Comparison of ENCODE assay signal across 8 cellular contexts in the genomic region with DNA sequence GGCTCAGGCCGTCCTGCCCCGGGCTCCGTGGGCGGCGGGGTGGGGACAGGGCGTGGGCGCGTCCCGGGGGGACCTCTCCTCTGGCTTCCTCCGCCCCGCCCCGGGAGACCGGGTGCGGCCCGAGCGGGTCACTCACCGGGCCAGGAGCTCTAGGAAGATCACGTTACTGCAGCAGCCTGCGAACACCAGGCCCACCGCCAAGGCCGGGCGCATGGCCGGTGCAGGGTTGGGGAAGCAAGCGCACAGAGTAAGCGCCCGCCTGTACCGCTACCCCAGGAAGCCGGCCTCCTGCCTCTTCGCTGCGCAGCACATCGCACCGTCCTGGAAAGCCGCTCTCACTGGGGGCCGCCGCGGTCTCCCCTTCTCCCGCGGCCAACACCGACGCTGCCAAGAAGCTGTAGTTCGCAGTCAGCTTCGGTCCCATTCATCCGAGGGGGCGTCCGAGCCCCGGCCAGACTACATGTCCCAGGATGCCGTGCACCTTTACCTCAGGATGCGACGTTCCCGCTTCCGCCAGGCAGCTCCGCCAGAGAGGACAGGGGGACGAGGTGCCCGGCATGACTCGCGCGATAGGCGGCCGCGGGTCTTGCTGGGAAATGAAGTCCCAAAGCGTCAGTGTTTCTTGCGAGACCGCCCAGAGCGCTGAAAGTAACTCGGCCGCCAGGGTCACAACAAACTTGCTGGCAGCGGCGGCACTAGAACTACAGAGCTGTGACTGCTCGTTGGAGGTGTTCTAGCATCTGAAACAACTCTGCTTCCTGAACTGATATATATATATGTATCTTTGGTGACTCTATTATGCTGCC. TPM values are rescaled to one million over a fixed set of nuclear protein-coding genes. Genes with fewer than 3 reads are reported as not detected.
A peak's percentile ranks its signal among the peaks of the same experiment; 100 is the strongest.
DNase-seq lines count a peak whose midpoint lies in the region; ATAC-seq, FAIRE-seq and TF ChIP-seq lines count a peak whose summit lies in the region.

Gene SLC35B4, minus strand, starts transcription at position 392 of the 806 bp plus-strand sequence. Its CDS starts 179 bp downstream, at position 213.

- no peaks in the 10 kb centered on the region for H3K27me3 ChIP-seq in OCI-LY3 (ENCODE audit: low read depth, low read length)
- peaks cover 3% of the 10 kb centered on the region in 2 experiments for H3K27me3 ChIP-seq in endothelial cell of umbilical vein (ENCODE audit: control insufficient read depth in 2 of 2, insufficient read depth in 2 of 2, low read length in 2 of 2)

- H3K9ac ChIP-seq in OCI-LY3 (ENCODE audit: low read length) (peak within 1 kb of the TSS; percentile 89), endothelial cell of umbilical vein (replicated peaks; ENCODE audit: extremely low read depth, insufficient read depth, low read length) (peak within 1 kb of the TSS; percentile 62)

- dilution Hi-C loops in endothelial cell of umbilical vein (cut with MboI; ENCODE audit: extremely low pct_ligation_motif_present, low sequenced_read_pairs) = no loop called here

- ATAC-seq in GM21515 (IDR thresholded peaks at IDR 0.05; ENCODE audit: unreplicated experiment) = peak; percentile 99

- POLR2A ChIA-PET in endothelial cell of umbilical vein (lab: Charles Lee) = interaction anchor here (0.5 to 0.7 kb wide), 2 partner anchors 339 to 472 kb away, joined by 3 to 4 read pairs; no protein-coding TSS in a partner anchor

- TF ChIP-seq CTCF in OCI-LY3 (IDR thresholded peaks at IDR 0.05; ENCODE audit: low read depth, low read length) (no peak), endothelial cell of umbilical vein (IDR thresholded peaks at IDR 0.05; ENCODE audit: extremely low read depth in 1 of 2, insufficient read depth in 1 of 2, low read depth in 1 of 2, low read length in 2 of 2) (peak in 1 of 2 donors; percentile 42)

- no peaks in the 10 kb centered on the region for H4K20me1 ChIP-seq in OCI-LY3 (ENCODE audit: insufficient read depth, low read length)
- no peaks in the 10 kb centered on the region for H4K20me1 ChIP-seq in endothelial cell of umbilical vein (replicated peaks; ENCODE audit: control insufficient read depth, extremely low read depth, insufficient read depth, low read length)

- H3K9me3 ChIP-seq in OCI-LY3 (ENCODE audit: insufficient read depth, low read length) (no peaks in the 10 kb centered on the region), endothelial cell of umbilical vein (replicated peaks; ENCODE audit: control insufficient read depth, insufficient read depth, low read length) (no peaks in the 10 kb centered on the region)

- no peaks in the 10 kb centered on the region for H3K9me1 ChIP-seq in endothelial cell of umbilical vein (replicated peaks; ENCODE audit: control insufficient read depth, extremely low read depth, insufficient read depth, low read length)

- DNase-seq in DMS 273 treated with DMSO at 0.1 percent for 48 hours (lab: John Stamatoyannopoulos, UW) = peak; percentile 99
- peak; percentile 96 for DNase-seq in HuH-7 (ENCODE audit: low spot score)
- DNase-seq in activated CD8-positive, alpha-beta memory T cell treated with anti-CD3 and anti-CD28 coated beads, Interleukin-2, amount 50 U/mL, for 48 hours = peak; percentile 93
- DNase-seq in endothelial cell of umbilical vein (ENCODE audit: low read depth, low spot score) = peak; percentile 99
- peak; percentile 98 for DNase-seq in midbrain (lab: John Stamatoyannopoulos, UW)
- peak; percentile 86 to 87 for DNase-seq in stimulated activated CD8-positive, alpha-beta memory T cell treated with anti-CD3 and anti-CD28 coated beads, Interleukin-2, amount 100 ng/mL, for 1 hour (ENCODE audit: low read depth in 2 of 2)

- TF ChIP-seq POLR2A in endothelial cell of umbilical vein (IDR thresholded peaks at IDR 0.05; ENCODE audit: low read depth, low read length) = peak; percentile 57

- intact Hi-C loops in endothelial cell of umbilical vein (cut with micrococcal nuclease) = loop anchor here (5.0 kb wide), 3 partner anchors 41 to 189 kb away; partner anchors contain the start of gene LRGUK

- H3K4me1 ChIP-seq in OCI-LY3 (ENCODE audit: low read length) (peaks cover 10% of the 10 kb centered on the region), endothelial cell of umbilical vein (ENCODE audit: control insufficient read depth, extremely low read depth, insufficient read depth, low read length) (peaks cover 11% of the 10 kb centered on the region)

- H3K4me2 ChIP-seq in OCI-LY3 (ENCODE audit: low read length) (peak within 1 kb of the TSS; percentile 94), endothelial cell of umbilical vein (ENCODE audit: insufficient read depth, low read length) (peak within 1 kb of the TSS; percentile 86)

- peak within 1 kb of the TSS; percentile 92 for H2AFZ ChIP-seq in OCI-LY3 (ENCODE audit: low read depth, low read length)
- peak within 1 kb of the TSS; percentile 96 for H2AFZ ChIP-seq in endothelial cell of umbilical vein (ENCODE audit: low read depth, low read length)

- FAIRE-seq in endothelial cell of umbilical vein (lab: Jason Lieb, UNC) = peak; percentile 92

- H3K36me3 ChIP-seq in OCI-LY3 (replicated peaks; ENCODE audit: low read depth, low read length) (no peaks in the 10 kb centered on the region), endothelial cell of umbilical vein (ENCODE audit: control insufficient read depth in 2 of 2, extremely low read depth in 1 of 2, insufficient read depth in 2 of 2, low read length in 2 of 2) (no peaks in the 10 kb centered on the region)

- peak within 1 kb of the TSS; percentile 96 for H3K4me3 ChIP-seq in OCI-LY3 (ENCODE audit: low read length)
- H3K4me3 ChIP-seq in endothelial cell of umbilical vein (replicated peaks in 1 of 3; ENCODE audit: insufficient read depth in 1 of 3, low read depth in 1 of 3, low read length in 3 of 3) = peak within 1 kb of the TSS; percentile 53 to 76 (median 72)

- CTCF ChIA-PET in endothelial cell of umbilical vein (lab: Charles Lee) = interaction anchor here (0.7 to 2.0 kb wide), 12 partner anchors 11 to 231 kb away, joined by 3 to 14 read pairs (median 4); partner anchors contain the start of gene LRGUK

- H3K27ac ChIP-seq in OCI-LY3 (ENCODE audit: low read length) (peak within 1 kb of the TSS; percentile 24), endothelial cell of umbilical vein (ENCODE audit: insufficient read depth, low read depth, low read length) (peak within 1 kb of the TSS; percentile 30)

- no TSS peak for BruUV-seq in endothelial cell of umbilical vein (replicated peaks; lab: Mats Ljungman, UMichigan)

- H3K79me2 ChIP-seq in OCI-LY3 (ENCODE audit: low read length) (peaks cover 22% of the 10 kb centered on the region), endothelial cell of umbilical vein (ENCODE audit: control insufficient read depth, insufficient read depth, low read length) (no peaks in the 10 kb centered on the region)

TF ChIP-seq in endothelial cell of umbilical vein, 7 proteins besides CTCF, POLR2A, EP300 and RAD21:
- TF ChIP-seq JUN (IDR thresholded peaks at IDR 0.05; ENCODE audit: borderline replicate concordance, insufficient read depth, insufficient read length, low read depth) (no peak), MAX (IDR thresholded peaks at IDR 0.05; ENCODE audit: insufficient read depth, insufficient read length) (peak; percentile 4), EZH2 (IDR thresholded peaks at IDR 0.05; ENCODE audit: borderline replicate concordance, low read depth, low read length, severe bottlenecking) (no peak), POLR2AphosphoS5 (IDR thresholded peaks at IDR 0.05; ENCODE audit: insufficient read depth, low read depth, low read length) (peak; percentile 42), GATA2 (IDR thresholded peaks at IDR 0.05; ENCODE audit: insufficient read depth, insufficient read length, low read depth, low read length) (no peak), MYC (IDR thresholded peaks at IDR 0.05; ENCODE audit: low read depth, low read length) (no peak), FOS (IDR thresholded peaks at IDR 0.05; ENCODE audit: borderline replicate concordance, insufficient read depth, low read length) (no peak)

RNA-seq across cellular contexts. Expression of gene SLC35B4, which starts in this region (rescaled TPM):
- 20.2 and 22.1 TPM in 2 replicates for total RNA-seq in endothelial cell of umbilical vein
- polyA plus RNA-seq in endothelial cell of umbilical vein = 13.8 and 17.5 TPM in 2 replicates
- 7.7 and 10.4 TPM in 2 replicates for polyA plus RNA-seq in endothelial cell of umbilical vein (2011; cell fraction: cytosol; rRNA removed)
- polyA plus RNA-seq in endothelial cell of umbilical vein (2011; cell fraction: nucleus; rRNA removed) = 14.9 and 18.0 TPM in 2 replicates
- 13.0 and 14.0 TPM in 2 replicates for polyA plus RNA-seq in endothelial cell of umbilical vein (2012)
- polyA minus RNA-seq in endothelial cell of umbilical vein = 58.4 and 68.2 TPM in 2 replicates
- polyA minus RNA-seq in endothelial cell of umbilical vein (2011; cell fraction: cytosol; rRNA and poly(A)+ RNA removed) = 11.6 TPM
- 15.1 and 15.9 TPM in 2 replicates for polyA minus RNA-seq in endothelial cell of umbilical vein (2011; cell fraction: nucleus; rRNA and poly(A)+ RNA removed)

Comparison
In these comparisons a context has a peak if more than half of its experiments do, and no peak if none do; other contexts are left out.
1. Peak in every context shown above with its lines: DNase-seq, ATAC-seq, H3K4me3 ChIP-seq and H3K27ac ChIP-seq.